ENCODE assay signal across 13 cellular contexts in genomic region chrX:71251456-71251973, GRCh38. TPM values are rescaled to one million over a fixed set of nuclear protein-coding genes. Genes with fewer than 3 reads are reported as not detected.
DNase-seq lines count a peak whose midpoint lies in the region; ATAC-seq and TF ChIP-seq lines count a peak whose summit lies in the region.
"Had no signal": no experiment of that assay in that cellular context is flagged by ENCODE, and none has a peak within 500 bp of the region (broad histone marks: within the 10 kb centered on the region; RNA-seq: fewer than 3 reads in every experiment).

No MANE protein-coding gene starts in this region.

- no peak overlapping the region for H2AFZ ChIP-seq in MM.1S (ENCODE audit: low read length)
- H2AFZ ChIP-seq in trophoblast cell (ENCODE audit: insufficient read depth, low read length, poor library complexity): no peak overlapping the region

- H3K4me1 ChIP-seq in MM.1S (ENCODE audit: low read length) (no peaks in the 10 kb centered on the region), adipocyte (ENCODE audit: control insufficient read depth, insufficient read depth, low read length) (peaks cover 8% of the 10 kb centered on the region), trophoblast cell (ENCODE audit: control insufficient read depth in 1 of 2, insufficient read depth in 2 of 2, low read length in 2 of 2) (peaks cover 6 to 9% of the 10 kb centered on the region in 2 experiments)
- H3K4me1 ChIP-seq: upper lobe of right lung had no signal

- TF ChIP-seq CTCF in CD4-positive, alpha-beta T cell (IDR thresholded peaks at IDR 0.05): no peak
- TF ChIP-seq CTCF in MM.1S (IDR thresholded peaks at IDR 0.05; ENCODE audit: low read length): no peak

- peaks cover 31% of the 10 kb centered on the region for H3K36me3 Mint-ChIP-seq in CD4-positive, alpha-beta T cell (ENCODE audit: low read depth)

- H3K4me1 Mint-ChIP-seq in CD4-positive, alpha-beta T cell (ENCODE audit: low read depth): peaks cover 29% of the 10 kb centered on the region

- H3K79me1 ChIP-seq in trophoblast cell (ENCODE audit: low read length): peaks cover 9% of the 10 kb centered on the region

- intact Hi-C loops in CD4-positive, alpha-beta T cell (cut with DNase I, micrococcal nuclease): loop anchor here (5.0 to 10.0 kb wide), 4 partner anchors 59 to 187 kb away; partner anchors contain the start of genes FOXO4 (in 2 of the 2), SNX12 (in 1 of the 2) and TAF1 (in 1 of the 2)

- no peak overlapping the region for H4K91ac ChIP-seq in trophoblast cell (ENCODE audit: low read depth, low read length)

- H3K27ac ChIP-seq in CD4-positive, alpha-beta T cell (ENCODE audit: low read depth, low read length): no peak overlapping the region
- H3K27ac ChIP-seq in MM.1S (ENCODE audit: low read length): no peak overlapping the region
- no peak overlapping the region for H3K27ac ChIP-seq in trophoblast cell (ENCODE audit: low read depth, low read length)
- H3K27ac ChIP-seq: upper lobe of right lung had no signal

- peak overlapping the region; percentile 20 for H3K27ac Mint-ChIP-seq in CD4-positive, alpha-beta T cell

- no peaks in the 10 kb centered on the region for H4K20me1 ChIP-seq in MM.1S (ENCODE audit: insufficient read depth, low read length)

- H3K79me2 ChIP-seq in MM.1S (ENCODE audit: low read length) (peaks cover 7% of the 10 kb centered on the region; the same call in 1 of the 2 replicates), trophoblast cell (ENCODE audit: control insufficient read depth, insufficient read depth, low read length, poor library complexity) (peaks cover 2% of the 10 kb centered on the region)

- H3F3A ChIP-seq in MM.1S (ENCODE audit: insufficient read depth, low read length): no peaks in the 10 kb centered on the region

- ATAC-seq in CD4-positive, alpha-beta T cell (ENCODE audit: poor library complexity): no peak
- ATAC-seq in GM21360 (IDR thresholded peaks at IDR 0.05; ENCODE audit: unreplicated experiment): no peak
- ATAC-seq: upper lobe of right lung had no signal

- peak overlapping the region; percentile 69 for H3K4me3 Mint-ChIP-seq in CD4-positive, alpha-beta T cell

- H3K4me2 ChIP-seq in MM.1S (ENCODE audit: low read depth, low read length): peak overlapping the region; percentile 57; the same call in 1 of the 2 replicates
- peak overlapping the region; percentile 68 for H3K4me2 ChIP-seq in trophoblast cell (ENCODE audit: low read length)

- no peak overlapping the region for H2BK5ac ChIP-seq in trophoblast cell (ENCODE audit: low read depth, low read length, poor library complexity)

- WGBS in trophoblast cell (ENCODE audit: extremely low coverage, insufficient coverage, insufficient read length): no CpG with 5 or more reads among the region's 8 CpGs

- no peaks in the 10 kb centered on the region for H3K9me3 ChIP-seq in CD4-positive, alpha-beta T cell (ENCODE audit: control insufficient read depth, low read length)
- no peaks in the 10 kb centered on the region for H3K9me3 ChIP-seq in MM.1S (replicated peaks; ENCODE audit: insufficient read depth, low read length)
- H3K9me3 ChIP-seq in adipocyte (ENCODE audit: control insufficient read depth, low read length): no peaks in the 10 kb centered on the region
- H3K9me3 ChIP-seq in trophoblast cell (ENCODE audit: insufficient read depth, low read depth, low read length): no peaks in the 10 kb centered on the region
- H3K9me3 ChIP-seq: upper lobe of right lung had no signal

- H3K9me2 ChIP-seq in MM.1S (replicated peaks; ENCODE audit: insufficient read depth, low read length): no peaks in the 10 kb centered on the region

- no peak overlapping the region for H4K8ac ChIP-seq in trophoblast cell (ENCODE audit: low read depth, low read length)

- no peak overlapping the region for H2BK120ac ChIP-seq in trophoblast cell (ENCODE audit: insufficient read depth, low read length, poor library complexity)

- H4K12ac ChIP-seq in trophoblast cell (ENCODE audit: low read depth, low read length): no peak overlapping the region

- POLR2A ChIA-PET in CD4-positive, alpha-beta T cell (lab: Charles Lee): interaction anchor here (1.0 kb wide), 1 partner anchor 32 kb away, joined by 6 read pairs; the partner anchor contains the start of gene NONO

- no peaks in the 10 kb centered on the region for H3K27me3 Mint-ChIP-seq in CD4-positive, alpha-beta T cell

- H2BK12ac ChIP-seq in trophoblast cell (ENCODE audit: low read length): no peak overlapping the region

- H3K9me3 Mint-ChIP-seq in CD4-positive, alpha-beta T cell: no peaks in the 10 kb centered on the region

- no peak overlapping the region for H3K4me3 ChIP-seq in MM.1S (ENCODE audit: low read length)
- H3K4me3 ChIP-seq in adipocyte (ENCODE audit: low read length): no peak overlapping the region
- H3K4me3 ChIP-seq in trophoblast cell (ENCODE audit: low read depth, low read length): no peak overlapping the region
- H3K4me3 ChIP-seq: upper lobe of right lung had no signal

- in situ Hi-C loops in ACHN (cut with HindIII; ENCODE audit: low pct_ligation_motif_present, low pct_unique_long_range_greater_than_20kb, low sequenced_read_pairs): no loop called here

- CTCF ChIA-PET in CD4-positive, alpha-beta T cell (lab: Charles Lee): no interaction called here

- H3K9ac ChIP-seq in MM.1S (ENCODE audit: low read length): no peak overlapping the region
- H3K9ac ChIP-seq in adipocyte (ENCODE audit: low read length): no peak overlapping the region
- no peak overlapping the region for H3K9ac ChIP-seq in trophoblast cell (ENCODE audit: low read length)

- H3K23ac ChIP-seq in trophoblast cell (ENCODE audit: low read length): no peak overlapping the region

- H3K36me3 ChIP-seq in MM.1S (replicated peaks; ENCODE audit: insufficient read depth, low read length) (no peaks in the 10 kb centered on the region), adipocyte (ENCODE audit: control insufficient read depth, insufficient read depth, low read length, severe bottlenecking) (peaks cover 33% of the 10 kb centered on the region), trophoblast cell (ENCODE audit: control insufficient read depth in 1 of 2, insufficient read depth in 2 of 2, low read length in 2 of 2) (peaks cover 38 to 41% of the 10 kb centered on the region in 2 experiments)

- DNase-seq in CD4-positive, alpha-beta T cell: no peak
- DNase-seq in MM.1S: no peak
- peak; percentile 22 for DNase-seq in adipocyte (ENCODE audit: low read depth)
- no peak for DNase-seq in trophoblast cell
- DNase-seq in ACHN: no peak
- DNase-seq in ecto neural progenitor cell (ENCODE audit: low spot score): no peak
- no peak for DNase-seq in NCI-H1694 (lab: John Stamatoyannopoulos, UW)
- DNase-seq: NCI-H2081, upper lobe of right lung had no signal

- no peaks in the 10 kb centered on the region for H3K27me3 ChIP-seq in CD4-positive, alpha-beta T cell (ENCODE audit: control insufficient read depth, insufficient read depth, low read length)
- H3K27me3 ChIP-seq in MM.1S (replicated peaks; ENCODE audit: insufficient read depth, low read length): no peaks in the 10 kb centered on the region
- H3K27me3 ChIP-seq in adipocyte (replicated peaks; ENCODE audit: control insufficient read depth, insufficient read depth, low read length): peaks cover 3% of the 10 kb centered on the region
- no peaks in the 10 kb centered on the region for H3K27me3 ChIP-seq in trophoblast cell (ENCODE audit: insufficient read depth, low read length)
- H3K27me3 ChIP-seq: upper lobe of right lung had no signal

- no peak overlapping the region for H3K4ac ChIP-seq in trophoblast cell (ENCODE audit: low read depth, low read length)

- H3K14ac ChIP-seq in trophoblast cell (ENCODE audit: low read length): no peak overlapping the region

- no peak overlapping the region for H3K18ac ChIP-seq in trophoblast cell (ENCODE audit: low read length)

- H2AK5ac ChIP-seq in trophoblast cell (ENCODE audit: low read length): no peak overlapping the region

RNA-seq across cellular contexts. Expression of gene ZMYM3, which starts 2.4 kb away (rescaled TPM):
- 10 to 100 TPM; 16.7 to 17.6 TPM for total RNA-seq in CD4-positive, alpha-beta T cell
- 22.7 and 23.5 TPM in 2 replicates for polyA plus RNA-seq in trophoblast cell (2013)

RNA-seq across cellular contexts. Expression of gene GJB1, which starts 28.5 kb away (rescaled TPM):
- total RNA-seq in CD4-positive, alpha-beta T cell: not detected
- not detected in 2 replicates for polyA plus RNA-seq in trophoblast cell (2013)
- total RNA-seq: cerebellum, glomerular endothelial cell, H4 had no signal

RNA-seq across cellular contexts. Expression of gene NONO, which starts 31.9 kb away (rescaled TPM):
- 100 to 1,000 TPM; 440 to 472 TPM for total RNA-seq in CD4-positive, alpha-beta T cell
- 353 and 365 TPM in 2 replicates for polyA plus RNA-seq in trophoblast cell (2013)

RNA-seq across cellular contexts. Expression of gene ITGB1BP2, which starts 50.0 kb away (rescaled TPM):
- total RNA-seq in CD4-positive, alpha-beta T cell: 1 to 10 TPM; 2.9 to 3.4 TPM
- 0.26 and 0.40 TPM in 2 replicates for polyA plus RNA-seq in trophoblast cell (2013)
